Comparison of ENCODE assay signal across 16 cellular contexts in genomic region chr9:94961870-94962269, GRCh38.
"Had no signal": no experiment of that assay in that cellular context is flagged by ENCODE, and none has a peak within 500 bp of the region (broad histone marks: within the 10 kb centered on the region; RNA-seq: fewer than 3 reads in every experiment).

No MANE protein-coding gene starts in this region.

- H3K27me3 ChIP-seq: breast epithelium, esophagus squamous epithelium, gastroesophageal sphincter, right atrium auricular region, sigmoid colon, testis, tibial nerve, upper lobe of right lung had no signal

- H3K27ac ChIP-seq: breast epithelium, esophagus squamous epithelium, gastroesophageal sphincter, right atrium auricular region, sigmoid colon, skin epidermis, testis, upper lobe of right lung had no signal

- H3K27me3 Mint-ChIP-seq: central memory CD8-positive, alpha-beta T cell; natural killer cell treated with Interleukin-12 subunit alpha and Interleukin-12 subunit beta and Interleukin-15 and Interleukin-18, amount 100 ng/mL, for 72 hours had no signal

- H3K4me1 Mint-ChIP-seq: central memory CD8-positive, alpha-beta T cell had no signal

- DNase-seq: esophagus squamous epithelium; foreskin fibroblast; mammary epithelial cell; sigmoid colon; stimulated activated CD4-positive, alpha-beta T cell treated with anti-CD3 and anti-CD28 coated beads, Interleukin-12 subunit alpha, Interleukin-12 subunit beta, amount 100 ng/mL, for 4 hours; stimulated activated naive CD4-positive, alpha-beta T cell; testis; upper lobe of right lung had no signal

- H3K9me3 ChIP-seq: breast epithelium, esophagus squamous epithelium, gastroesophageal sphincter, right atrium auricular region, sigmoid colon, testis, tibial nerve, upper lobe of right lung had no signal

- H3K4me3 Mint-ChIP-seq: central memory CD8-positive, alpha-beta T cell; mesothelial cell of epicardium; natural killer cell treated with Interleukin-12 subunit alpha and Interleukin-12 subunit beta and Interleukin-15 and Interleukin-18, amount 100 ng/mL, for 72 hours had no signal

- H3K4me1 ChIP-seq: breast epithelium, esophagus squamous epithelium, right atrium auricular region, sigmoid colon, testis, upper lobe of right lung had no signal

- ATAC-seq: gastroesophageal sphincter; natural killer cell treated with Interleukin-12 subunit alpha and Interleukin-12 subunit beta and Interleukin-15 and Interleukin-18, amount 100 ng/mL, for 72 hours; upper lobe of right lung had no signal

- H3K4me3 ChIP-seq: breast epithelium, esophagus squamous epithelium, gastroesophageal sphincter, right atrium auricular region, sigmoid colon, skin epidermis, testis, tibial nerve, upper lobe of right lung had no signal

- H3K9me3 Mint-ChIP-seq: central memory CD8-positive, alpha-beta T cell; natural killer cell treated with Interleukin-12 subunit alpha and Interleukin-12 subunit beta and Interleukin-15 and Interleukin-18, amount 100 ng/mL, for 72 hours had no signal

- H3K36me3 ChIP-seq: breast epithelium, right atrium auricular region, sigmoid colon, upper lobe of right lung had no signal
